In the genomic region with DNA sequence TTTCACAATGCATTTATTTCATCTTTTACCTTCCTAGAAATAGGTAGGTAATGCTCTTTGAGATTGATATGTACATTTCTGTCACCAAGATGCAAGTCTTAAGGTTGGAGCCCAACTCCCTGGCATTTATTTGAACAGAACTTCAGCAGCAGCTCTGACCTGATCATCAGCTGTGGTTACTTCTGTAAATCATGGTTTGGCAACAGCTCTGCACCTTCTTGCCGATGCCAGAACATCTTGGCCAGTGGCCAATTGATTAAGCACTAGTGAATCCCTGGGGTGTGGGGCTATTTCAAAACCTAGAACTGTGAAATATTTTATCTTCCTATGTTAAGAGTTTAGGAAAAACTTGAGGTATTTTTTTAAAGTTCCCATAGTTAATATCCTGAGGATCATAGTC, we compare ENCODE assay signal across 10 cellular contexts.
DNase-seq lines count a peak whose midpoint lies in the region; ATAC-seq and TF ChIP-seq lines count a peak whose summit lies in the region.
"Had no signal": no experiment of that assay in that cellular context is flagged by ENCODE, and none has a peak within 500 bp of the region (broad histone marks: within the 10 kb centered on the region; RNA-seq: fewer than 3 reads in every experiment).

No MANE protein-coding gene starts in this region.

- H3K9me3 ChIP-seq in A673 (ENCODE audit: low read depth, low read length, poor library complexity, severe bottlenecking), result no peaks in the 10 kb centered on the region
- H3K9me3 ChIP-seq in adipocyte (ENCODE audit: control insufficient read depth, low read length), result no peaks in the 10 kb centered on the region

- no peak overlapping the region for H3K27ac Mint-ChIP-seq in activated T-helper 2 cell treated with anti-CD3 and anti-CD28 coated beads, Interferon-gamma antibody, Interleukin-2, Interleukin-4, amounts not matched to agents 10 μg/mL and 5 μg/mL and 100 μg/mL, durations not matched to agents 14 hours and 24 hours and 36 hours
- H3K27ac Mint-ChIP-seq: nephron had no signal

- peak; percentile 34 for ATAC-seq in GM19372 (IDR thresholded peaks at IDR 0.05; ENCODE audit: low read depth, unreplicated experiment)

- no peaks in the 10 kb centered on the region for H3K36me3 ChIP-seq in A673 (ENCODE audit: insufficient read depth, low read length, poor library complexity, severe bottlenecking)
- no peaks in the 10 kb centered on the region for H3K36me3 ChIP-seq in adipocyte (ENCODE audit: control insufficient read depth, insufficient read depth, low read length, severe bottlenecking)

- CTCF ChIA-PET in A673 (lab: Charles Lee), result no interaction called here

- no peak for TF ChIP-seq CTCF in A673 (conservative IDR thresholded peaks at IDR 0.05; ENCODE audit: low read depth, low read length)
- TF ChIP-seq CTCF in GM10266 (IDR thresholded peaks at IDR 0.05; ENCODE audit: control insufficient read depth, insufficient read depth, low read depth, missing control alignments), result no peak

- BruUV-seq in A673 (replicated peaks; lab: Mats Ljungman, UMichigan), result no TSS peak

- H3K27ac ChIP-seq in A673 (ENCODE audit: low read depth, low read length, poor library complexity, severe bottlenecking), result no peak overlapping the region
- H3K27ac ChIP-seq: hepatocyte had no signal

- no peaks in the 10 kb centered on the region for H3K27me3 Mint-ChIP-seq in activated T-helper 2 cell treated with anti-CD3 and anti-CD28 coated beads, Interferon-gamma antibody, Interleukin-2, Interleukin-4, amounts not matched to agents 10 μg/mL and 5 μg/mL and 100 μg/mL, durations not matched to agents 14 hours and 24 hours and 36 hours (ENCODE audit: low read depth)

- no peak overlapping the region for H3K4me3 Mint-ChIP-seq in activated T-helper 2 cell treated with anti-CD3 and anti-CD28 coated beads, Interferon-gamma antibody, Interleukin-2, Interleukin-4, amounts not matched to agents 10 μg/mL and 5 μg/mL and 100 μg/mL, durations not matched to agents 14 hours and 24 hours and 36 hours (ENCODE audit: low read depth)
- H3K4me3 Mint-ChIP-seq: nephron had no signal

- peak; percentile 42 for DNase-seq in A673 (ENCODE audit: low spot score)
- DNase-seq in NCI-H1092 treated with DMSO at 0.1 percent for 48 hours (lab: John Stamatoyannopoulos, UW), result peak; percentile 72
- DNase-seq in adipocyte (ENCODE audit: low read depth), result peak; percentile 17
- no peak for DNase-seq in NK-92 (lab: John Stamatoyannopoulos, UW; ENCODE audit: unreplicated experiment)
- DNase-seq in activated T-helper 2 cell treated with anti-CD3 and anti-CD28 coated beads, Interferon-gamma antibody, Interleukin-2, Interleukin-4, amounts not matched to agents 10 μg/mL and 5 μg/mL and 100 μg/mL, durations not matched to agents 14 hours and 24 hours and 36 hours (ENCODE audit: low spot score), result no peak
- DNase-seq in GM10266 (ENCODE audit: extremely low spot score), result no peak
- no peak for DNase-seq in SK-N-DZ (ENCODE audit: low spot score)

- H3K4me1 Mint-ChIP-seq in activated T-helper 2 cell treated with anti-CD3 and anti-CD28 coated beads, Interferon-gamma antibody, Interleukin-2, Interleukin-4, amounts not matched to agents 10 μg/mL and 5 μg/mL and 100 μg/mL, durations not matched to agents 14 hours and 24 hours and 36 hours (ENCODE audit: low read depth), result no peaks in the 10 kb centered on the region
- H3K4me1 Mint-ChIP-seq: nephron had no signal

- POLR2A ChIA-PET in A673 (lab: Charles Lee; ENCODE audit: low non-redundant PET), result interaction anchor here (0.5 kb wide), 1 partner anchor 18 kb away, joined by 3 read pairs; no protein-coding TSS in a partner anchor

- H3K4me3 ChIP-seq in A673 (ENCODE audit: low read depth, low read length, poor library complexity, severe bottlenecking), result no peak overlapping the region
- H3K4me3 ChIP-seq in adipocyte (ENCODE audit: low read length), result no peak overlapping the region
- H3K4me3 ChIP-seq: hepatocyte had no signal

- no peaks in the 10 kb centered on the region for H3K9me3 Mint-ChIP-seq in activated T-helper 2 cell treated with anti-CD3 and anti-CD28 coated beads, Interferon-gamma antibody, Interleukin-2, Interleukin-4, amounts not matched to agents 10 μg/mL and 5 μg/mL and 100 μg/mL, durations not matched to agents 14 hours and 24 hours and 36 hours
- H3K9me3 Mint-ChIP-seq: nephron had no signal

- no peaks in the 10 kb centered on the region for H3K36me3 Mint-ChIP-seq in activated T-helper 2 cell treated with anti-CD3 and anti-CD28 coated beads, Interferon-gamma antibody, Interleukin-2, Interleukin-4, amounts not matched to agents 10 μg/mL and 5 μg/mL and 100 μg/mL, durations not matched to agents 14 hours and 24 hours and 36 hours (ENCODE audit: low read depth)

- intact Hi-C loops in A673 (cut with micrococcal nuclease; ENCODE audit: unreplicated experiment), result no loop called here
- intact Hi-C loops in activated T-helper 2 cell treated with anti-CD3 and anti-CD28 coated beads, Interferon-gamma antibody, Interleukin-2, Interleukin-4, amounts not matched to agents 10 μg/mL and 5 μg/mL and 100 μg/mL, durations not matched to agents 14 hours and 24 hours and 36 hours (cut with micrococcal nuclease), result no loop called here

- H3K4me1 ChIP-seq in A673 (ENCODE audit: insufficient read depth, low read length, poor library complexity, severe bottlenecking), result peaks cover 3% of the 10 kb centered on the region
- H3K4me1 ChIP-seq in adipocyte (ENCODE audit: control insufficient read depth, insufficient read depth, low read length), result peaks cover 5% of the 10 kb centered on the region

- H3K27me3 ChIP-seq in A673 (replicated peaks; ENCODE audit: insufficient read depth, low read depth, low read length, poor library complexity) (no peaks in the 10 kb centered on the region), adipocyte (replicated peaks; ENCODE audit: control insufficient read depth, insufficient read depth, low read length) (no peaks in the 10 kb centered on the region)
- H3K27me3 ChIP-seq: hepatocyte had no signal

- H3K9ac ChIP-seq in adipocyte (ENCODE audit: low read length), result no peak overlapping the region

Comparison
In these comparisons a context has a peak if more than half of its experiments do, and no peak if none do; other contexts are left out.
1. DNase-seq: peak in A673 (single experiment), NCI-H1092 treated with DMSO at 0.1 percent for 48 hours (single experiment) and adipocyte (single experiment); none in NK-92 (single experiment), activated T-helper 2 cell treated with anti-CD3 and anti-CD28 coated beads, Interferon-gamma antibody, Interleukin-2, Interleukin-4, amounts not matched to agents 10 μg/mL and 5 μg/mL and 100 μg/mL, durations not matched to agents 14 hours and 24 hours and 36 hours (single experiment), GM10266 (single experiment) and SK-N-DZ (single experiment).